ENCODE assay signal across 8 cellular contexts in genomic region chr3:39108309-39108708, GRCh38. TPM values are rescaled to one million over a fixed set of nuclear protein-coding genes. Genes with fewer than 3 reads are reported as not detected.
DNase-seq lines count a peak whose midpoint lies in the region; ATAC-seq, FAIRE-seq and TF ChIP-seq lines count a peak whose summit lies in the region.

No MANE protein-coding gene starts in this region.

- peak overlapping the region; percentile 81 to 90 for H3K9ac ChIP-seq in duodenal mucosa (ENCODE audit: low read depth in 1 of 2, low read length in 2 of 2)

- peak; percentile 19 to 25 for ATAC-seq in activated CD4-positive, CD25-positive, alpha-beta regulatory T cell treated with anti-CD3 and anti-CD28 coated beads, Interleukin-2, amount 50 U/mL, for 24 hours
- ATAC-seq in HG02588 (IDR thresholded peaks at IDR 0.05; ENCODE audit: unreplicated experiment) (peak; percentile 75), pancreas (peak in 2 of 4 donors; percentile 2 to 4)

- no peak overlapping the region for H3K27ac ChIP-seq in duodenal mucosa (ENCODE audit: low read depth, low read length)
- H3K27ac ChIP-seq in pancreas, result peak overlapping the region in 2 of 4 donors; percentile 92 to 93

- WGBS in pancreas, 2 donors, result 44 to 48% methylated on average over 2 of the region's 2 CpGs

- H3K4me3 ChIP-seq in duodenal mucosa (ENCODE audit: low read depth in 1 of 2, low read length in 2 of 2) (peak overlapping the region; percentile 93 to 95), pancreas (peak overlapping the region in 3 of 4 donors; percentile 80 to 99 (median 93))

- no peaks in the 10 kb centered on the region for H3K27me3 ChIP-seq in duodenal mucosa (ENCODE audit: control insufficient read depth in 1 of 2, insufficient read depth in 2 of 2, low read length in 2 of 2)
- no peaks in the 10 kb centered on the region for H3K27me3 ChIP-seq in pancreas

- H3K36me3 ChIP-seq in duodenal mucosa (ENCODE audit: control insufficient read depth in 1 of 2, insufficient read depth in 2 of 2, low read length in 2 of 2) (peaks cover 0 to 8% of the 10 kb centered on the region in 2 donors), pancreas (no peaks in the 10 kb centered on the region)

- H3K9me3 ChIP-seq in duodenal mucosa (ENCODE audit: control insufficient read depth in 1 of 2, low read length in 2 of 2) (no peaks in the 10 kb centered on the region), pancreas (no peaks in the 10 kb centered on the region)

- peaks cover 37 to 43% of the 10 kb centered on the region in 2 donors for H3K4me1 ChIP-seq in duodenal mucosa (ENCODE audit: control insufficient read depth in 1 of 2, insufficient read depth in 2 of 2, low read length in 2 of 2)
- peaks cover 0 to 20% (median 5%) of the 10 kb centered on the region in 3 donors for H3K4me1 ChIP-seq in pancreas

- TF ChIP-seq CTCF in pancreas (IDR thresholded peaks at IDR 0.05), result no peak

- FAIRE-seq in pancreas (lab: Jason Lieb, UNC), result no peak

- intact Hi-C loops in pancreas (cut with DNase I), result no loop called here

- no peak for DNase-seq in activated CD4-positive, CD25-positive, alpha-beta regulatory T cell (lab: John Stamatoyannopoulos, UW)
- DNase-seq in NOMO-1 treated with DMSO at 0.1 percent for 48 hours (lab: John Stamatoyannopoulos, UW; ENCODE audit: unreplicated experiment) (peak; percentile 68), pancreas (peak in 1 of 6 donors; percentile 7), NCI-H1417 (lab: John Stamatoyannopoulos, UW) (no peak), AG08395 (ENCODE audit: low spot score) (no peak)

RNA-seq across cellular contexts. Expression of gene TTC21A, which starts 0.8 kb away (rescaled TPM):
- 1 to 10 TPM; 3.1 to 9.6 (median 5.5) TPM for total RNA-seq in pancreas
- polyA plus RNA-seq in pancreas, result 10 to 100 TPM; 21.7 to 31.3 TPM

RNA-seq across cellular contexts. Expression of gene GORASP1, which starts 0.9 kb away (rescaled TPM):
- total RNA-seq in pancreas, result 10 to 100 TPM; 25.9 to 48.6 (median 31.6) TPM
- 10 to 100 TPM; 56.2 to 79.6 TPM for polyA plus RNA-seq in pancreas

RNA-seq across cellular contexts. Expression of gene CSRNP1, which starts 45.1 kb away (rescaled TPM):
- 10 to 100 TPM in 5 of 6 donors, 1 to 10 TPM in 1; 9.0 to 29.2 (median 13.4) TPM for total RNA-seq in pancreas
- 10 to 100 TPM; 20.3 to 31.4 TPM for polyA plus RNA-seq in pancreas

RNA-seq across cellular contexts. Expression of gene WDR48, which starts 56.5 kb away (rescaled TPM):
- total RNA-seq in pancreas, result 10 to 100 TPM; 13.4 to 25.8 (median 16.6) TPM
- polyA plus RNA-seq in pancreas, result 10 to 100 TPM in 1 of 2 donors, 1 to 10 TPM in 1; 6.3 to 14.7 TPM

RNA-seq across cellular contexts. Expression of gene SCN11A, which starts 56.6 kb away (rescaled TPM):
- total RNA-seq in pancreas, result under 1 TPM in 5 of 6 donors, not detected in 1; 0.03 to 0.16 (median 0.03) TPM
- polyA plus RNA-seq in pancreas, result under 1 TPM; 0.04 to 0.09 TPM
